In the genomic region with DNA sequence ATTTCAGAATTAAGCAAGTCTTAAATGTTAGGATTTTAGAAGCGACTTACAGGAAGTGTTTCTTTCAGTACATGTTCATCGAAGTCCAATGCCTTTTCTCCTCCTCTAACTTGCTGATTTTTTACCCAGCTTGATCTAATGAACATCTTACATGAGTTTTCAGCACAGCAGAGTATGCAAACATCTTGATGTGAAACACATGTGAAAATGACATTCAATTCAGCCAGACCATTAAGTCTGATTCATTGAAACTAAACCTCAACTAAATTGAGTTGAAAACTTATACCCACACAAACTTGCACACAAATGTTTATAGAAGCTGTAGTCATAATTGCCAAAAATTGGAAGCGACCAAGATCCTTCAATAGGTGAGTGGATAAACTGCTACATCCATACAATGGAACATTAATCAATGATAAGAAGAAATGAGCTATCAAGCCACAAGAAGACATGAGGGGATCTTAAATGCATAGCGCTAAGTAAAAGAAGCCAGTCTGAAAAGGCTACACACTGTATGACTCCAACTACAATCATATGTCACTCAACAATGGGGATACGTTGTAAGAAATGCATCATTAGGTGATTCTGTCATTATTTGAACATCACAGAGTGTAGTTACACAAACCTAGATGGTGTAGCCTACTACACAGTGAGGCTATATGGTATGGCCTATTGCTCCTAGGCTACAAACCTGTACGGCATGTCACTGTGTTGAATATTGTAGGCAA, we compare ENCODE assay signal across 23 cellular contexts. TPM values are rescaled to one million over a fixed set of nuclear protein-coding genes. Genes with fewer than 3 reads are reported as not detected.
DNase-seq lines count a peak whose midpoint lies in the region; ATAC-seq, FAIRE-seq and TF ChIP-seq lines count a peak whose summit lies in the region.
"Had no signal": no experiment of that assay in that cellular context is flagged by ENCODE, and none has a peak within 500 bp of the region (broad histone marks: within the 10 kb centered on the region; RNA-seq: fewer than 3 reads in every experiment).

No MANE protein-coding gene starts in this region.

- no peak for ATAC-seq in HG02884 (IDR thresholded peaks at IDR 0.05; ENCODE audit: unreplicated experiment)
- ATAC-seq in HG03135 (IDR thresholded peaks at IDR 0.05; ENCODE audit: unreplicated experiment), result no peak
- ATAC-seq: gastrocnemius medialis; lower lobe of right lung; stimulated activated memory B cell treated with anti-CD40 and anti-IgM and Interleukin-4, amounts not matched to agents 10 μg/mL and 1 μg/mL and 100 μg/mL, for 72 hours had no signal

- H3K27me3 ChIP-seq in hepatocyte, result no peaks in the 10 kb centered on the region
- H3K27me3 ChIP-seq: colonic mucosa, gastrocnemius medialis had no signal

- H4K20me1 ChIP-seq in hepatocyte (ENCODE audit: insufficient read depth, poor library complexity, severe bottlenecking), result no peaks in the 10 kb centered on the region

- H3K9me3 ChIP-seq in hepatocyte (ENCODE audit: low read depth), result no peaks in the 10 kb centered on the region
- H3K9me3 ChIP-seq: colonic mucosa, gastrocnemius medialis, lower lobe of right lung, prostate gland had no signal

- H3K9me2 ChIP-seq in hepatocyte (replicated peaks; ENCODE audit: insufficient read depth), result no peaks in the 10 kb centered on the region

- no peaks in the 10 kb centered on the region for H3K36me3 ChIP-seq in hepatocyte (replicated peaks; ENCODE audit: insufficient read depth, low read depth)
- H3K36me3 ChIP-seq: colonic mucosa, gastrocnemius medialis, lower lobe of right lung, prostate gland had no signal

- no peak for DNase-seq in D721Med (ENCODE audit: insufficient read length, low spot score)
- no peak for DNase-seq in GM12891 (ENCODE audit: insufficient read length, low spot score)
- peak; percentile 25 for DNase-seq in astrocyte of the spinal cord (ENCODE audit: low read depth, low spot score)
- no peak for DNase-seq in hepatocyte (ENCODE audit: low spot score)
- DNase-seq in lower leg skin (ENCODE audit: low spot score in 2 of 2), result no peak
- DNase-seq: AML-193; colonic mucosa; DMS79; gastrocnemius medialis; hypothalamus; lower lobe of right lung; NCI-H1105; NCI-H2081; NCI-H345; OCI-M1; Right ventricle myocardium superior; stimulated activated CD4-positive, alpha-beta T cell treated with anti-CD3 and anti-CD28 coated beads, Interleukin-1b, Interleukin-23, amount 100 ng/mL, for 48 hours had no signal

- FAIRE-seq in D721Med (lab: Jason Lieb, UNC) (peak; percentile 46), GM12891 (lab: Jason Lieb, UNC) (peak; percentile 92)
- FAIRE-seq: endometrium, keratinocyte had no signal

- intact Hi-C loops in lower leg skin (cut with DNase I; ENCODE audit: low total_unique reads), result no loop called here

- TF ChIP-seq POLR2A in GM12891 (IDR thresholded peaks at IDR 0.05; ENCODE audit: low read depth, low read length) (no peak), lower leg skin (IDR thresholded peaks at IDR 0.05) (no peak)

- H3K4me2 ChIP-seq in hepatocyte, result peak overlapping the region; percentile 6

- TF ChIP-seq CTCF in D721Med (IDR thresholded peaks at IDR 0.05; ENCODE audit: insufficient read depth, missing control alignments), result no peak
- TF ChIP-seq CTCF in astrocyte of the spinal cord (IDR thresholded peaks at IDR 0.05; ENCODE audit: low read depth, low read length), result no peak
- no peak for TF ChIP-seq CTCF in hepatocyte (IDR thresholded peaks at IDR 0.05; ENCODE audit: poor library complexity)
- no peak for TF ChIP-seq CTCF in lower leg skin (IDR thresholded peaks at IDR 0.05)

- H3K4me3 ChIP-seq in astrocyte of the spinal cord (ENCODE audit: low read depth, low read length) (no peak overlapping the region), hepatocyte (no peak overlapping the region), lower leg skin (ENCODE audit: low read depth, poor library complexity, severe bottlenecking) (no peak overlapping the region)
- H3K4me3 ChIP-seq: colonic mucosa, gastrocnemius medialis, lower lobe of right lung, prostate gland had no signal

- H3K4me1 ChIP-seq in hepatocyte (ENCODE audit: insufficient read depth), result peaks cover 21% of the 10 kb centered on the region
- H3K4me1 ChIP-seq: colonic mucosa, prostate gland had no signal

- no peak overlapping the region for H2AFZ ChIP-seq in hepatocyte

- peak overlapping the region; percentile 83 for H3K27ac ChIP-seq in hepatocyte
- H3K27ac ChIP-seq: colonic mucosa, lower lobe of right lung, prostate gland had no signal

- in situ Hi-C loops in astrocyte of the spinal cord (cut with HindIII; ENCODE audit: low sequenced_read_pairs), result no loop called here

- 83% methylated on average over 6 of the region's 6 CpGs for WGBS in hepatocyte (ENCODE audit: low lambda C conversion rate, missing lambda C conversion rate)
- 72 to 78% methylated on average over 6 of the region's 6 CpGs for WGBS in lower leg skin, 2 donors

- peaks cover 26% of the 10 kb centered on the region for H3K79me2 ChIP-seq in hepatocyte

TF ChIP-seq in GM12891, 5 proteins besides CTCF, POLR2A, EP300 and RAD21:
- TF ChIP-seq TAF1 (IDR thresholded peaks at IDR 0.05; ENCODE audit: low read depth, low read length) (no peak), POU2F2 (IDR thresholded peaks at IDR 0.05; ENCODE audit: low read depth, low read length) (no peak), PAX5 (IDR thresholded peaks at IDR 0.05; ENCODE audit: insufficient read depth, low read length, severe bottlenecking) (no peak), POLR2AphosphoS5 (IDR thresholded peaks at IDR 0.05; ENCODE audit: low read depth, low read length) (no peak), SPI1 (IDR thresholded peaks at IDR 0.05; ENCODE audit: low read depth, low read length) (no peak)

RNA-seq across cellular contexts. Expression of a gene that starts 18.5 kb away (rescaled TPM):
- polyA plus RNA-seq in GM12891 (2012; ENCODE audit: low read depth, missing spikeins), result 15.8 TPM
- total RNA-seq in hepatocyte, result 21.2 and 24.5 TPM in 2 replicates
- 10.0 and 11.9 TPM in 2 replicates for polyA plus RNA-seq in hepatocyte
- 10 to 100 TPM in 3 of 4 donors, 1 to 10 TPM in 1; 9.3 to 12.4 (median 11.1) TPM for total RNA-seq in lower leg skin

RNA-seq across cellular contexts. Expression of a gene that starts 44.6 kb away (rescaled TPM):
- 469 TPM for polyA plus RNA-seq in GM12891 (2012; ENCODE audit: low read depth, missing spikeins)
- 931 and 979 TPM in 2 replicates for total RNA-seq in hepatocyte
- 533 and 609 TPM in 2 replicates for polyA plus RNA-seq in hepatocyte
- 100 to 1,000 TPM; 355 to 540 (median 419) TPM for total RNA-seq in lower leg skin

RNA-seq across cellular contexts. Expression of a gene that starts 50.7 kb away (rescaled TPM):
- polyA plus RNA-seq in GM12891 (2012; ENCODE audit: low read depth, missing spikeins), result 44.6 TPM
- total RNA-seq in hepatocyte (48.8 and 51.8 TPM in 2 replicates), lower leg skin (10 to 100 TPM; 10.2 to 33.1 (median 21.8) TPM)
- polyA plus RNA-seq in hepatocyte, result 31.8 and 36.5 TPM in 2 replicates
